In genomic region chr14:64937176-64937820, GRCh38 we compare ENCODE assay signal across 12 cellular contexts. TPM values are rescaled to one million over a fixed set of nuclear protein-coding genes. Genes with fewer than 3 reads are reported as not detected.
DNase-seq lines count a peak whose midpoint lies in the region; ATAC-seq and TF ChIP-seq lines count a peak whose summit lies in the region.
"Had no signal": no experiment of that assay in that cellular context is flagged by ENCODE, and none has a peak within 500 bp of the region (broad histone marks: within the 10 kb centered on the region; RNA-seq: fewer than 3 reads in every experiment).

No MANE protein-coding gene starts in this region.

- H3K36me3 ChIP-seq in BE2C (peaks cover 11% of the 10 kb centered on the region), lower lobe of right lung (peaks cover 56% of the 10 kb centered on the region)

- H3K27me3 Mint-ChIP-seq in effector memory CD8-positive, alpha-beta T cell, result no peaks in the 10 kb centered on the region
- H3K27me3 Mint-ChIP-seq in naive thymus-derived CD8-positive, alpha-beta T cell, result no peaks in the 10 kb centered on the region
- H3K27me3 Mint-ChIP-seq: naive B cell had no signal

- H3K9me3 ChIP-seq in BE2C (no peaks in the 10 kb centered on the region), lower lobe of right lung (no peaks in the 10 kb centered on the region)

- peaks cover 15 to 45% of the 10 kb centered on the region in 2 donors for H3K4me1 Mint-ChIP-seq in effector memory CD8-positive, alpha-beta T cell (ENCODE audit: low read depth in 2 of 2)
- peaks cover 36 to 83% (median 65%) of the 10 kb centered on the region in 4 donors for H3K4me1 Mint-ChIP-seq in naive thymus-derived CD8-positive, alpha-beta T cell

- no peak for TF ChIP-seq CTCF in BE2C (IDR thresholded peaks at IDR 0.05; ENCODE audit: low read depth, low read length)
- no peak for TF ChIP-seq CTCF in lower lobe of right lung (IDR thresholded peaks at IDR 0.05)

- H3K9me3 Mint-ChIP-seq in effector memory CD8-positive, alpha-beta T cell, result no peaks in the 10 kb centered on the region
- no peaks in the 10 kb centered on the region for H3K9me3 Mint-ChIP-seq in naive thymus-derived CD8-positive, alpha-beta T cell
- H3K9me3 Mint-ChIP-seq: naive B cell had no signal

- no peak overlapping the region for H3K4me3 ChIP-seq in BE2C (ENCODE audit: low read depth, low read length)
- no peak overlapping the region for H3K4me3 ChIP-seq in lower lobe of right lung

- no peak overlapping the region for H3K27ac ChIP-seq in lower lobe of right lung

- ATAC-seq in effector memory CD8-positive, alpha-beta T cell (replicated peaks), result no peak
- ATAC-seq in naive thymus-derived CD8-positive, alpha-beta T cell, result no peak
- no peak for ATAC-seq in lower lobe of right lung

- no peaks in the 10 kb centered on the region for H3K27me3 ChIP-seq in BE2C
- H3K27me3 ChIP-seq in lower lobe of right lung (ENCODE audit: low read depth), result no peaks in the 10 kb centered on the region

- peaks cover 42% of the 10 kb centered on the region for H3K36me3 Mint-ChIP-seq in effector memory CD8-positive, alpha-beta T cell (ENCODE audit: insufficient read depth)
- H3K36me3 Mint-ChIP-seq in naive thymus-derived CD8-positive, alpha-beta T cell, result peaks cover 7 to 90% (median 31%) of the 10 kb centered on the region in 3 donors

- H3K27ac Mint-ChIP-seq in effector memory CD8-positive, alpha-beta T cell, result peak overlapping the region; percentile 25 to 82
- H3K27ac Mint-ChIP-seq in naive thymus-derived CD8-positive, alpha-beta T cell, result peak overlapping the region; percentile 19 to 94 (median 65)

- H3K4me3 Mint-ChIP-seq in effector memory CD8-positive, alpha-beta T cell, result no peak overlapping the region
- H3K4me3 Mint-ChIP-seq in naive thymus-derived CD8-positive, alpha-beta T cell, result no peak overlapping the region

- peak; percentile 82 for DNase-seq in COLO829 (ENCODE audit: low spot score)
- peak; percentile 61 for DNase-seq in NCI-H2171 treated with DMSO at 0.1 percent for 48 hours (lab: John Stamatoyannopoulos, UW)
- DNase-seq in effector memory CD8-positive, alpha-beta T cell, result no peak
- DNase-seq in naive thymus-derived CD8-positive, alpha-beta T cell, result no peak
- no peak for DNase-seq in BE2C
- no peak for DNase-seq in lower lobe of right lung
- no peak for DNase-seq in NCI-H446 treated with DMSO at 0.1 percent for 48 hours (lab: John Stamatoyannopoulos, UW)
- no peak for DNase-seq in SIG-M5 (lab: John Stamatoyannopoulos, UW)
- DNase-seq: aorta; naive B cell; NCI-H1436 treated with DMSO at 0.1 percent for 48 hours; stimulated activated CD4-positive, alpha-beta T cell treated with anti-CD3 and anti-CD28 coated beads, Interleukin-15, amount 100 ng/mL, for 24 hours had no signal

- POLR2A ChIA-PET in naive thymus-derived CD8-positive, alpha-beta T cell (lab: Charles Lee), result interaction anchor here (1.4 kb wide), 1 partner anchor 23 kb away, joined by 5 read pairs; the partner anchor contains the start of gene CHURC1

- intact Hi-C loops in lower lobe of right lung (cut with DNase I), result no loop called here

- H3K4me1 ChIP-seq in BE2C (no peaks in the 10 kb centered on the region), lower lobe of right lung (no peaks in the 10 kb centered on the region)

RNA-seq across cellular contexts. Expression of gene GPX2, which starts 5.2 kb away (rescaled TPM):
- total RNA-seq in naive thymus-derived CD8-positive, alpha-beta T cell, result not detected
- polyA plus RNA-seq in naive thymus-derived CD8-positive, alpha-beta T cell, result under 1 TPM in 1 of 3 donors, not detected in 2; 0.29 TPM
- polyA plus RNA-seq in BE2C (2012; ENCODE audit: insufficient read depth, insufficient read length, low read depth), result not detected
- total RNA-seq in lower lobe of right lung, result not detected
- total RNA-seq: aorta had no signal

RNA-seq across cellular contexts. Expression of gene CHURC1, which starts 23.0 kb away (rescaled TPM):
- total RNA-seq in naive thymus-derived CD8-positive, alpha-beta T cell, result 100 to 1,000 TPM in 1 of 2 experiments, 10 to 100 TPM in 1; 99.9 to 104 TPM
- 100 to 1,000 TPM; 122 to 166 (median 148) TPM for polyA plus RNA-seq in naive thymus-derived CD8-positive, alpha-beta T cell
- 30.9 TPM for polyA plus RNA-seq in BE2C (2012; ENCODE audit: insufficient read depth, insufficient read length, low read depth)
- 72.6 TPM for total RNA-seq in lower lobe of right lung

RNA-seq across cellular contexts. Expression of gene RAB15, which starts 34.8 kb away (rescaled TPM):
- total RNA-seq in naive thymus-derived CD8-positive, alpha-beta T cell, result 1 to 10 TPM; 4.7 TPM
- polyA plus RNA-seq in naive thymus-derived CD8-positive, alpha-beta T cell, result 10 to 100 TPM in 1 of 3 donors, 1 to 10 TPM in 2; 3.9 to 11.9 (median 4.2) TPM
- 2.8 TPM for polyA plus RNA-seq in BE2C (2012; ENCODE audit: insufficient read depth, insufficient read length, low read depth)
- total RNA-seq in lower lobe of right lung, result 13.8 TPM

RNA-seq across cellular contexts. Expression of gene FNTB, which starts 49.4 kb away (rescaled TPM):
- total RNA-seq in naive thymus-derived CD8-positive, alpha-beta T cell, result 1 to 10 TPM; 9.5 to 9.9 TPM
- 1 to 10 TPM; 2.0 to 7.7 (median 4.2) TPM for polyA plus RNA-seq in naive thymus-derived CD8-positive, alpha-beta T cell
- polyA plus RNA-seq in BE2C (2012; ENCODE audit: insufficient read depth, insufficient read length, low read depth), result 13.9 TPM
- total RNA-seq in lower lobe of right lung, result 14.0 TPM

RNA-seq across cellular contexts. Expression of gene SPTB, which starts 57.6 kb away (rescaled TPM):
- under 1 TPM in 1 of 2 experiments, not detected in 1; 0.14 TPM for total RNA-seq in naive thymus-derived CD8-positive, alpha-beta T cell
- not detected for polyA plus RNA-seq in naive thymus-derived CD8-positive, alpha-beta T cell
- 4.9 TPM for polyA plus RNA-seq in BE2C (2012; ENCODE audit: insufficient read depth, insufficient read length, low read depth)
- 2.5 TPM for total RNA-seq in lower lobe of right lung

Comparison
In these comparisons a context has a peak if more than half of its experiments do, and no peak if none do; other contexts are left out.
1. DNase-seq: peak in COLO829 (single experiment) and NCI-H2171 treated with DMSO at 0.1 percent for 48 hours (single experiment); none in effector memory CD8-positive, alpha-beta T cell (0 of 3), naive thymus-derived CD8-positive, alpha-beta T cell (0 of 10), BE2C (single experiment), lower lobe of right lung (single experiment), NCI-H446 treated with DMSO at 0.1 percent for 48 hours (single experiment) and SIG-M5 (single experiment).